Comparison of ENCODE assay signal across 13 cellular contexts in the genomic region with DNA sequence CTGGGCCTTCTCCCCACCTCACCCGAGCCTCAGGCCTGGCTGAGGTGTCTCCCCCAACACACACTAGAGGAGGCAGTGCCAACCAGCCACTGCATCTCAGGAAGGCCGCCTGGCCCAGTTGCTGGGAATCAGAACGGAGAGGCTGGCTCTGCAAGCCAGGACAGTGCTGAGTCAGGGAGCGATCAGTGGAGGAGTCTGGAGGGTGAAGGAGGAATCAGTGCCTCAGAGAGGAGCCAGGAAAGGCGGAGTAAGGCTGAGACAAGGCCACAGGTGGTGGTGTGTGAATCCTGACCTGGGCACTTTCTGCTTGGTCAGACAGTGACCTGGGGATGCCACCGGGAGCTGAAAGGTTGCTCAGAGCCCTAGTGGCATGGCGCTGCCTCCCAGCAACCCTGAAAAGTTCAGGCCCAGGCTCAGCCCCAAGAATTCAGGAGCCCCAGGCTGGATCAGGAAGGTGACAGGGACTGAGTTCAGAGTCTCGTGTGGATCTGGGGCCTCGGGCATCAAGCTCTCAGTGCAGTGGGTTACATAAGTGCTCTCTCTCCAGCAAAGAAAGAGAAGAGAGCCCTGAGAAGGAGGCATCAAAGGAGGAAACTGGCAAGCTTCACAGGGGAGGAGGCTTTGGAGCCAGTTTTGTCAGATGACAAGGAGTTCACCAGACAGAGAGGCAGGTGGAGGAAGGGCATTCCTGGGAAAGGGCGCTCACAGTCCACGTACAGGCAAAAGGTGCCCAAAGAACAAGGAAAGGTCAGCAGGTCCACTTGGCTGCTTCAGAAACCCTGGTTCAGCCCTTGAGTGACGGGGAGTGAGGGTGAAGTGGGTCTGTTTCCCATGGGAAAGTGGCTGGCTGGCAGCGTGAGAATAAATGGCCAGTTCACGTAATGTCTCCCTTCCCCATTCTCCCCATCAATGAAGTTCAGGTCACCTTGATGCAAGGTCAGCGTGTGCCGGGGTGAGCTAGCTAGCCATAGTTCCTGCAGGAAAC.
DNase-seq lines count a peak whose midpoint lies in the region; ATAC-seq and TF ChIP-seq lines count a peak whose summit lies in the region.
"Had no signal": no experiment of that assay in that cellular context is flagged by ENCODE, and none has a peak within 500 bp of the region (broad histone marks: within the 10 kb centered on the region; RNA-seq: fewer than 3 reads in every experiment).

No MANE protein-coding gene starts in this region.

- H4K8ac ChIP-seq in mesendoderm (ENCODE audit: low read depth, low read length): no peak overlapping the region

- dilution Hi-C loops in mammary epithelial cell (cut with HindIII; ENCODE audit: low sequenced_read_pairs): no loop called here

- WGBS in mammary epithelial cell (ENCODE audit: low coverage, missing lambda C conversion rate): 85% methylated on average over 16 of the region's 16 CpGs
- WGBS in lung, 2 donors: 84 to 87% methylated on average over 16 of the region's 16 CpGs
- no CpG with 5 or more reads among the region's 16 CpGs for WGBS in mesendoderm (ENCODE audit: extremely low coverage, insufficient coverage, low lambda C conversion rate)

- H2BK15ac ChIP-seq in mesendoderm (replicated peaks; ENCODE audit: low read depth): no peak overlapping the region

- H3K27me3 ChIP-seq in mammary epithelial cell (ENCODE audit: insufficient read depth, low read length) (no peaks in the 10 kb centered on the region), lung (ENCODE audit: control insufficient read depth, insufficient read depth) (no peaks in the 10 kb centered on the region), upper lobe of right lung (no peaks in the 10 kb centered on the region), mesendoderm (ENCODE audit: insufficient read depth, low read length, poor library complexity) (no peaks in the 10 kb centered on the region)
- H3K27me3 ChIP-seq: SJSA1 had no signal

- H2AFZ ChIP-seq in mammary epithelial cell (ENCODE audit: low read depth, low read length): peak overlapping the region; percentile 45

- H3K36me3 Mint-ChIP-seq in activated naive CD4-positive, alpha-beta T cell treated with anti-CD3 and anti-CD28 coated beads, Interleukin-2, amount 50 U/mL, for 24 hours: peaks cover 2% of the 10 kb centered on the region
- H3K36me3 Mint-ChIP-seq in activated naive CD4-positive, alpha-beta T cell treated with anti-CD3 and anti-CD28 coated beads, Interleukin-2, amount 50 U/mL, for 72 hours: peaks cover 0 to 6% of the 10 kb centered on the region in 2 donors

- peaks cover 4% of the 10 kb centered on the region for H3K4me1 Mint-ChIP-seq in activated naive CD4-positive, alpha-beta T cell treated with anti-CD3 and anti-CD28 coated beads, Interleukin-2, amount 50 U/mL, for 24 hours

- H3K4me1 ChIP-seq in mammary epithelial cell (ENCODE audit: insufficient read depth, low read length) (peaks cover 42% of the 10 kb centered on the region), lung (ENCODE audit: control insufficient read depth in 2 of 2, insufficient read depth in 2 of 2, low read length in 2 of 2) (peaks cover 0 to 15% of the 10 kb centered on the region in 2 donors), upper lobe of right lung (peaks cover 4% of the 10 kb centered on the region), mesendoderm (ENCODE audit: control insufficient read depth, low read depth, low read length) (no peaks in the 10 kb centered on the region)

- H3K9me3 Mint-ChIP-seq in activated naive CD4-positive, alpha-beta T cell treated with anti-CD3 and anti-CD28 coated beads, Interleukin-2, amount 50 U/mL, for 24 hours: no peaks in the 10 kb centered on the region
- peaks cover 0 to 7% of the 10 kb centered on the region in 2 donors for H3K9me3 Mint-ChIP-seq in activated naive CD4-positive, alpha-beta T cell treated with anti-CD3 and anti-CD28 coated beads, Interleukin-2, amount 50 U/mL, for 72 hours

- H3K4me3 Mint-ChIP-seq in activated naive CD4-positive, alpha-beta T cell treated with anti-CD3 and anti-CD28 coated beads, Interleukin-2, amount 50 U/mL, for 24 hours: no peak overlapping the region
- H3K4me3 Mint-ChIP-seq: activated CD8-positive, alpha-beta T cell treated with anti-CD3 and anti-CD28 coated beads, Interleukin-2, amount 10 ng/mL, durations not matched to agents 7 days and 5 days had no signal

- H3K9ac ChIP-seq in mammary epithelial cell (ENCODE audit: insufficient read depth, low read length): peak overlapping the region; percentile 8
- no peak overlapping the region for H3K9ac ChIP-seq in mesendoderm (ENCODE audit: low read length)

- no TSS peak for BruUV-seq in mammary epithelial cell (replicated peaks; lab: Mats Ljungman, UMichigan)

- H3K79me1 ChIP-seq in mesendoderm (ENCODE audit: low read length): no peaks in the 10 kb centered on the region

- no peak overlapping the region for H2AK5ac ChIP-seq in mesendoderm (ENCODE audit: low read length)

- no peak overlapping the region for H3K23ac ChIP-seq in mesendoderm (ENCODE audit: low read length)

- CTCF ChIA-PET in mammary epithelial cell (lab: Charles Lee; ENCODE audit: low non-redundant PET): no interaction called here

- no peak overlapping the region for H3K56ac ChIP-seq in mesendoderm (ENCODE audit: low read length)

- in situ Hi-C loops in mammary epithelial cell (cut with MboI; ENCODE audit: low sequenced_read_pairs in 2 of 2): no loop called here

- peak overlapping the region; percentile 43 for H3K27ac Mint-ChIP-seq in activated naive CD4-positive, alpha-beta T cell treated with anti-CD3 and anti-CD28 coated beads, Interleukin-2, amount 50 U/mL, for 24 hours
- no peak overlapping the region for H3K27ac Mint-ChIP-seq in activated naive CD4-positive, alpha-beta T cell treated with anti-CD3 and anti-CD28 coated beads, Interleukin-2, amount 50 U/mL, for 72 hours
- H3K27ac Mint-ChIP-seq: activated CD8-positive, alpha-beta T cell treated with anti-CD3 and anti-CD28 coated beads, Interleukin-2, amount 10 ng/mL, durations not matched to agents 7 days and 5 days had no signal

- no peak for TF ChIP-seq CTCF in mammary epithelial cell (conservative IDR thresholded peaks at IDR 0.05 in 1 of 2, IDR thresholded peaks at IDR 0.05 in 1 of 2; ENCODE audit: extremely low read depth in 1 of 2, insufficient read depth in 1 of 2, low read depth in 1 of 2, low read length in 2 of 2)
- no peak for TF ChIP-seq CTCF in lung (IDR thresholded peaks at IDR 0.05; ENCODE audit: control extremely low read depth, extremely low read depth)
- TF ChIP-seq CTCF in upper lobe of right lung (IDR thresholded peaks at IDR 0.05): no peak

- H3K36me3 ChIP-seq in mammary epithelial cell (ENCODE audit: insufficient read depth, low read length) (no peaks in the 10 kb centered on the region), lung (ENCODE audit: control insufficient read depth in 2 of 2, insufficient read depth in 2 of 2, low read length in 2 of 2) (no peaks in the 10 kb centered on the region), upper lobe of right lung (no peaks in the 10 kb centered on the region), mesendoderm (ENCODE audit: control insufficient read depth, insufficient read depth, low read length) (no peaks in the 10 kb centered on the region)
- H3K36me3 ChIP-seq: SJSA1 had no signal

- DNase-seq in activated naive CD4-positive, alpha-beta T cell treated with anti-CD3 and anti-CD28 coated beads, Interleukin-2, amount 50 U/mL, for 72 hours (ENCODE audit: low spot score in 2 of 2): no peak
- DNase-seq in mammary epithelial cell (peak; percentile 63), lung (ENCODE audit: low spot score) (no peak), upper lobe of right lung (no peak), mesendoderm (no peak)
- DNase-seq in stimulated activated CD4-positive, alpha-beta T cell treated with anti-CD3 and anti-CD28 coated beads, Interleukin-4, amount 100 ng/mL, for 24 hours: no peak
- DNase-seq: activated CD8-positive, alpha-beta T cell treated with anti-CD3 and anti-CD28 coated beads, Interleukin-2, amount 10 ng/mL, durations not matched to agents 7 days and 5 days; AML-193; NCI-H446; retina had no signal

- H3K18ac ChIP-seq in mesendoderm (ENCODE audit: low read length): no peak overlapping the region

- no peak overlapping the region for H2BK120ac ChIP-seq in mesendoderm (ENCODE audit: low read depth, low read length)

- H3K4me2 ChIP-seq in mammary epithelial cell (ENCODE audit: insufficient read depth, low read depth, low read length): no peak overlapping the region
- no peak overlapping the region for H3K4me2 ChIP-seq in mesendoderm (ENCODE audit: low read length)

- no peak overlapping the region for H2BK5ac ChIP-seq in mesendoderm (ENCODE audit: low read length)

- H3K4me3 ChIP-seq in mammary epithelial cell (replicated peaks in 1 of 3; ENCODE audit: insufficient read depth in 1 of 3, low read depth in 2 of 3, low read length in 3 of 3) (no peak overlapping the region), lung (no peak overlapping the region), upper lobe of right lung (no peak overlapping the region), mesendoderm (ENCODE audit: low read length) (no peak overlapping the region)
- H3K4me3 ChIP-seq: SJSA1 had no signal

- H3K9me3 ChIP-seq in mammary epithelial cell (replicated peaks; ENCODE audit: insufficient read depth, low read length) (peaks cover 6% of the 10 kb centered on the region), lung (ENCODE audit: control insufficient read depth in 2 of 2, insufficient read depth in 1 of 2, low read length in 1 of 2) (no peaks in the 10 kb centered on the region), upper lobe of right lung (no peaks in the 10 kb centered on the region)
- H3K9me3 ChIP-seq: SJSA1 had no signal

- ATAC-seq in activated naive CD4-positive, alpha-beta T cell treated with anti-CD3 and anti-CD28 coated beads, Interleukin-2, amount 50 U/mL, for 72 hours: no peak
- peak; percentile 54 for ATAC-seq in lung (ENCODE audit: insufficient read depth, low FRiP score)
- ATAC-seq in upper lobe of right lung: peak; percentile 6
- ATAC-seq in GM18867 (IDR thresholded peaks at IDR 0.05; ENCODE audit: unreplicated experiment): no peak
- ATAC-seq: activated CD8-positive, alpha-beta T cell treated with anti-CD3 and anti-CD28 coated beads, Interleukin-2, amount 10 ng/mL, durations not matched to agents 7 days and 5 days had no signal

- intact Hi-C loops in mammary epithelial cell (cut with micrococcal nuclease): no loop called here
- intact Hi-C loops in upper lobe of right lung (cut with DNase I): no loop called here

- H3K27ac ChIP-seq in mammary epithelial cell (ENCODE audit: insufficient read depth, low read depth, low read length) (peak overlapping the region; percentile 15), lung (ENCODE audit: low read depth in 1 of 2, low read length in 1 of 2) (no peak overlapping the region), upper lobe of right lung (no peak overlapping the region), mesendoderm (ENCODE audit: low read depth, low read length) (no peak overlapping the region)
- H3K27ac ChIP-seq: SJSA1 had no signal

- H3K79me2 ChIP-seq in mammary epithelial cell (ENCODE audit: insufficient read depth, low read length) (no peaks in the 10 kb centered on the region), mesendoderm (ENCODE audit: control insufficient read depth, insufficient read depth, low read length) (no peaks in the 10 kb centered on the region)

- no peak overlapping the region for H3K4ac ChIP-seq in mesendoderm (ENCODE audit: low read depth, low read length)

- H4K5ac ChIP-seq in mesendoderm (ENCODE audit: low read length): no peak overlapping the region

- H4K20me1 ChIP-seq in mammary epithelial cell (ENCODE audit: insufficient read depth, low read length): no peaks in the 10 kb centered on the region

- H3K27me3 Mint-ChIP-seq in activated naive CD4-positive, alpha-beta T cell treated with anti-CD3 and anti-CD28 coated beads, Interleukin-2, amount 50 U/mL, for 24 hours: no peaks in the 10 kb centered on the region

Comparison
In these comparisons a context has a peak if more than half of its experiments do, and no peak if none do; other contexts are left out.
1. ATAC-seq: peak in lung (single experiment) and upper lobe of right lung (single experiment); none in activated naive CD4-positive, alpha-beta T cell treated with anti-CD3 and anti-CD28 coated beads, Interleukin-2, amount 50 U/mL, for 72 hours (0 of 2) and GM18867 (single experiment).